ENCODE assay signal across 19 cellular contexts in genomic region chr2:130548418-130548817, GRCh38. TPM values are rescaled to one million over a fixed set of nuclear protein-coding genes. Genes with fewer than 3 reads are reported as not detected.
"Had no signal": no experiment of that assay in that cellular context is flagged by ENCODE, and none has a peak within 500 bp of the region (broad histone marks: within the 10 kb centered on the region; RNA-seq: fewer than 3 reads in every experiment).

No MANE protein-coding gene starts in this region.

RNA-seq across cellular contexts. Expression of gene CFC1B, which starts 27.4 kb away (rescaled TPM):
- total RNA-seq: activated naive CD4-positive, alpha-beta T cell treated with anti-CD3 and anti-CD28 coated beads for 36 hours; activated naive CD4-positive, alpha-beta T cell treated with anti-CD3 and anti-CD28 coated beads, Interleukin-2, amount 50 U/mL, for 72 hours; activated naive CD8-positive, alpha-beta T cell treated with anti-CD3 and anti-CD28 coated beads for 36 hours; activated naive CD8-positive, alpha-beta T cell treated with anti-CD3 and anti-CD28 coated beads, Interleukin-2, amount 10 ng/mL, durations not matched to agents 7 days and 5 days; activated T-cell treated with anti-CD3 and anti-CD28 coated beads, Interleukin-2, amount 50 U/mL, for 4 hours; activated T-cell treated with anti-CD3 and anti-CD28 coated beads, Interleukin-2, amount 50 U/mL, for 72 hours; activated T-helper 1 cell treated with anti-CD3 and anti-CD28 coated beads, Interleukin-12 subunit alpha, Interleukin-12 subunit beta, Interleukin-2, Interleukin-4 antibody, amounts not matched to agents 30 ng/mL and 10 ng/mL and 1 ng/mL, durations not matched to agents 14 hours and 24 hours and 36 hours; activated T-helper 17 cell treated with anti-CD3 and anti-CD28 coated beads, Interleukin-2, amount 50 U/mL, for 72 hours; activated T-helper 2 cell treated with anti-CD3 and anti-CD28 coated beads, Interferon-gamma antibody, Interleukin-2, Interleukin-4, amounts not matched to agents 10 μg/mL and 5 μg/mL and 100 μg/mL, durations not matched to agents 14 hours and 24 hours and 36 hours; adrenal gland; aorta; ascending aorta; astrocyte; body of pancreas; breast epithelium; bronchial epithelial cell; cardiac muscle cell; cardiac septum; cerebellum had no signal
- polyA plus RNA-seq: adrenal gland, aorta, cardiac muscle cell had no signal

RNA-seq across cellular contexts. Expression of gene POTEI, which starts 39.3 kb away (rescaled TPM):
- total RNA-seq: activated naive CD4-positive, alpha-beta T cell treated with anti-CD3 and anti-CD28 coated beads for 36 hours; activated naive CD4-positive, alpha-beta T cell treated with anti-CD3 and anti-CD28 coated beads, Interleukin-2, amount 50 U/mL, for 72 hours; activated naive CD8-positive, alpha-beta T cell treated with anti-CD3 and anti-CD28 coated beads for 36 hours; activated naive CD8-positive, alpha-beta T cell treated with anti-CD3 and anti-CD28 coated beads, Interleukin-2, amount 10 ng/mL, durations not matched to agents 7 days and 5 days; activated T-cell treated with anti-CD3 and anti-CD28 coated beads, Interleukin-2, amount 50 U/mL, for 4 hours; activated T-cell treated with anti-CD3 and anti-CD28 coated beads, Interleukin-2, amount 50 U/mL, for 72 hours; activated T-helper 1 cell treated with anti-CD3 and anti-CD28 coated beads, Interleukin-12 subunit alpha, Interleukin-12 subunit beta, Interleukin-2, Interleukin-4 antibody, amounts not matched to agents 30 ng/mL and 10 ng/mL and 1 ng/mL, durations not matched to agents 14 hours and 24 hours and 36 hours; activated T-helper 17 cell treated with anti-CD3 and anti-CD28 coated beads, Interleukin-2, amount 50 U/mL, for 72 hours; activated T-helper 2 cell treated with anti-CD3 and anti-CD28 coated beads, Interferon-gamma antibody, Interleukin-2, Interleukin-4, amounts not matched to agents 10 μg/mL and 5 μg/mL and 100 μg/mL, durations not matched to agents 14 hours and 24 hours and 36 hours; ascending aorta; bronchial epithelial cell; cardiac septum had no signal
- polyA plus RNA-seq: aorta had no signal

RNA-seq across cellular contexts. Expression of gene CFC1, which starts 51.0 kb away (rescaled TPM):
- total RNA-seq: activated naive CD4-positive, alpha-beta T cell treated with anti-CD3 and anti-CD28 coated beads for 36 hours; activated naive CD4-positive, alpha-beta T cell treated with anti-CD3 and anti-CD28 coated beads, Interleukin-2, amount 50 U/mL, for 72 hours; activated naive CD8-positive, alpha-beta T cell treated with anti-CD3 and anti-CD28 coated beads for 36 hours; activated naive CD8-positive, alpha-beta T cell treated with anti-CD3 and anti-CD28 coated beads, Interleukin-2, amount 10 ng/mL, durations not matched to agents 7 days and 5 days; activated T-cell treated with anti-CD3 and anti-CD28 coated beads, Interleukin-2, amount 50 U/mL, for 72 hours; activated T-helper 1 cell treated with anti-CD3 and anti-CD28 coated beads, Interleukin-12 subunit alpha, Interleukin-12 subunit beta, Interleukin-2, Interleukin-4 antibody, amounts not matched to agents 30 ng/mL and 10 ng/mL and 1 ng/mL, durations not matched to agents 14 hours and 24 hours and 36 hours; activated T-helper 17 cell treated with anti-CD3 and anti-CD28 coated beads, Interleukin-2, amount 50 U/mL, for 72 hours; activated T-helper 2 cell treated with anti-CD3 and anti-CD28 coated beads, Interferon-gamma antibody, Interleukin-2, Interleukin-4, amounts not matched to agents 10 μg/mL and 5 μg/mL and 100 μg/mL, durations not matched to agents 14 hours and 24 hours and 36 hours; aorta; ascending aorta; astrocyte; breast epithelium; bronchial epithelial cell; cardiac septum had no signal
- polyA plus RNA-seq: aorta had no signal
